In genomic region chr7:98107313-98107691, GRCh38 we compare ENCODE assay signal across 8 cellular contexts. TPM values are rescaled to one million over a fixed set of nuclear protein-coding genes. Genes with fewer than 3 reads are reported as not detected.
A peak's percentile ranks its signal among the peaks of the same experiment; 100 is the strongest.
DNase-seq lines count a peak whose midpoint lies in the region; ATAC-seq lines count a peak whose summit lies in the region.

No MANE protein-coding gene starts in this region.

- DNase-seq in NCI-H510A treated with DMSO at 0.1 percent for 48 hours (lab: John Stamatoyannopoulos, UW) = peak; percentile 5
- DNase-seq in NCI-H510A (lab: John Stamatoyannopoulos, UW) = no peak
- peak; percentile 21 to 26 for DNase-seq in Kasumi-1 (lab: John Stamatoyannopoulos, UW)
- no peak for DNase-seq in activated naive CD4-positive, alpha-beta T cell treated with anti-CD3 and anti-CD28 coated beads, Interleukin-2, amount 50 U/mL, for 72 hours (ENCODE audit: low spot score in 2 of 2)
- peak; percentile 35 for DNase-seq in left ventricle myocardium superior

- no peaks in the 10 kb centered on the region for H3K27me3 ChIP-seq in skeletal muscle satellite cell (ENCODE audit: control insufficient read depth, insufficient read depth, low read length)

- ATAC-seq in activated naive CD4-positive, alpha-beta T cell treated with anti-CD3 and anti-CD28 coated beads, Interleukin-2, amount 50 U/mL, for 72 hours = peak in 1 of 2 donors; percentile 1
- peak; percentile 39 for ATAC-seq in left ventricle myocardium superior
- ATAC-seq in HG03097 (IDR thresholded peaks at IDR 0.05; ENCODE audit: low FRiP score, unreplicated experiment) = no peak
- no peak for ATAC-seq in HG02884 (IDR thresholded peaks at IDR 0.05; ENCODE audit: unreplicated experiment)

- H3K27ac Mint-ChIP-seq in activated naive CD4-positive, alpha-beta T cell treated with anti-CD3 and anti-CD28 coated beads, Interleukin-2, amount 50 U/mL, for 72 hours = peak overlapping the region; percentile 69 to 94

- H3K4me3 ChIP-seq in skeletal muscle satellite cell (ENCODE audit: low read length) = peak overlapping the region; percentile 99

- peaks cover 8% of the 10 kb centered on the region for H3K4me1 ChIP-seq in skeletal muscle satellite cell (ENCODE audit: control insufficient read depth, insufficient read depth, low read length)

- peak overlapping the region; percentile 87 for H3K9ac ChIP-seq in skeletal muscle satellite cell (ENCODE audit: low read depth, low read length)

- no peaks in the 10 kb centered on the region for H3K36me3 ChIP-seq in skeletal muscle satellite cell (ENCODE audit: insufficient read depth, low read length)

- H3K9me3 ChIP-seq in skeletal muscle satellite cell (replicated peaks; ENCODE audit: low read length) = no peaks in the 10 kb centered on the region

- intact Hi-C loops in left ventricle myocardium superior (cut with micrococcal nuclease) = loop anchor here (5.0 kb wide), 1 partner anchor 60 kb away; no protein-coding TSS in a partner anchor

- H3K4me2 ChIP-seq in skeletal muscle satellite cell (ENCODE audit: low read length) = peak overlapping the region; percentile 93

- H3K9me3 Mint-ChIP-seq in activated naive CD4-positive, alpha-beta T cell treated with anti-CD3 and anti-CD28 coated beads, Interleukin-2, amount 50 U/mL, for 72 hours = no peaks in the 10 kb centered on the region

- H3K36me3 Mint-ChIP-seq in activated naive CD4-positive, alpha-beta T cell treated with anti-CD3 and anti-CD28 coated beads, Interleukin-2, amount 50 U/mL, for 72 hours = no peaks in the 10 kb centered on the region

RNA-seq across cellular contexts. Expression of gene LMTK2, which starts 0.6 kb away (rescaled TPM):
- total RNA-seq in activated naive CD4-positive, alpha-beta T cell treated with anti-CD3 and anti-CD28 coated beads, Interleukin-2, amount 50 U/mL, for 72 hours = 10 to 100 TPM; 10.8 to 14.9 TPM
- 24.7 TPM for total RNA-seq in left ventricle myocardium superior
- total RNA-seq in skeletal muscle satellite cell (2012; rRNA removed) = 8.1 and 9.1 TPM in 2 replicates

Comparison
In these comparisons a context has a peak if more than half of its experiments do, and no peak if none do; other contexts are left out.
1. DNase-seq: peak in NCI-H510A treated with DMSO at 0.1 percent for 48 hours (single experiment), Kasumi-1 (2 of 2) and left ventricle myocardium superior (single experiment); none in NCI-H510A (single experiment) and activated naive CD4-positive, alpha-beta T cell treated with anti-CD3 and anti-CD28 coated beads, Interleukin-2, amount 50 U/mL, for 72 hours (0 of 2).